In the genomic region with DNA sequence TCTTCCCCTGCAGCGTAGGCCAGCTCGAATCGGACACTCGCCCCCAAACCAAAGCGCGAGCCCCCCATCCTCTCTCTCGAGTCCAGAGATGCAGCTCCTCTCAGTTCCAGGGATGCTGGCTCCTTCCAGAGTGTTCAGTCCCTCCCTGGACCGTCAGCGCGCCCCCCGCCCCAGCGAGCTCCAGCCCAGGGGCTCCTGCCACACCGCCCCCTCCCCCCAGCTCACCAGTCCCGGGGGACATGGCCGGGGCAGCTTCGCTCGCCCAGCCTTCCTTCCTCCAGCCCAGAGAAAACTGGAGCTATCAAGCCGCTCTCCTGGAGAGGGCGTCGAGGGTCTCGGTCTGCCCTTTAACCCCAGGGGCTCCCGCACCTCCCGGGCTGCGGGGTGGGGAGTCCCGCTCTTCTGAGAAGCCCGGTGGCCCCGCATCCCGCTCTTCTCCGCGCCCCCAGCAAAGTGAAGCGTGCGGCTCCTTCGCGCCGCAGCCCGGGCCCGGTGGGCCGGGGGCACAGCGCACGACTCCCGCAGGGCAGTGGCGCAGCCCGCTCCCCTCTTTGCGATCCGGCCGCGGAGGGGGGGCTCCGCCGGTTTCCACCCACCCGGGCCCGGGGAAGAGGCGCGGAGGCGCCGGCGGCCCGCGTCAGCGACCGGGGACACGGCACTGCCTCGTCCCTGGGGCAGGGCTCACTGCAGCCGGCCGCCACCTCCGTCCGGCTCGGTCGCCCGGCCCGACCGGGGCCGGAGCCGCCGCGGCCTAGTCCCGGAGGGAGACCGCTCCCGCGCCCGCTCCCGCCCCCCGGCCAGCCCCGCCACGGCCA, we compare ENCODE assay signal across 8 cellular contexts. TPM values are rescaled to one million over a fixed set of nuclear protein-coding genes. Genes with fewer than 3 reads are reported as not detected.
DNase-seq lines count a peak whose midpoint lies in the region; ATAC-seq and TF ChIP-seq lines count a peak whose summit lies in the region.

No MANE protein-coding gene starts in this region.

- H3K27me3 ChIP-seq in RWPE2 (ENCODE audit: insufficient read depth, poor library complexity, severe bottlenecking) (no peaks in the 10 kb centered on the region), adipocyte (replicated peaks; ENCODE audit: control insufficient read depth, insufficient read depth, low read length) (no peaks in the 10 kb centered on the region), right atrium auricular region (no peaks in the 10 kb centered on the region)

- H3K9me3 ChIP-seq in RWPE2 (ENCODE audit: severe bottlenecking) (no peaks in the 10 kb centered on the region), adipocyte (ENCODE audit: control insufficient read depth, low read length) (no peaks in the 10 kb centered on the region), right atrium auricular region (no peaks in the 10 kb centered on the region)

- H3K27ac ChIP-seq in RWPE2 (ENCODE audit: poor library complexity, severe bottlenecking) = peak overlapping the region; percentile 71
- H3K27ac ChIP-seq in right atrium auricular region = peak overlapping the region; percentile 85 to 86

- peaks cover 40% of the 10 kb centered on the region for H3K36me3 ChIP-seq in RWPE2 (ENCODE audit: low read depth)
- peaks cover 17% of the 10 kb centered on the region for H3K36me3 ChIP-seq in adipocyte (ENCODE audit: control insufficient read depth, insufficient read depth, low read length, severe bottlenecking)
- H3K36me3 ChIP-seq in right atrium auricular region = no peaks in the 10 kb centered on the region

- H3K4me3 ChIP-seq in RWPE2 (ENCODE audit: severe bottlenecking) (peak overlapping the region; percentile 95), adipocyte (ENCODE audit: low read length) (peak overlapping the region; percentile 92), right atrium auricular region (peak overlapping the region; percentile 86 to 96)

- H3K4me1 ChIP-seq in RWPE2 (ENCODE audit: insufficient read depth, poor library complexity, severe bottlenecking) = peaks cover 10% of the 10 kb centered on the region
- H3K4me1 ChIP-seq in adipocyte (ENCODE audit: control insufficient read depth, insufficient read depth, low read length) = peaks cover 19% of the 10 kb centered on the region
- peaks cover 0 to 16% of the 10 kb centered on the region in 2 donors for H3K4me1 ChIP-seq in right atrium auricular region

- peak overlapping the region; percentile 93 for H3K9ac ChIP-seq in adipocyte (ENCODE audit: low read length)

- TF ChIP-seq CTCF in RWPE2 (IDR thresholded peaks at IDR 0.05; ENCODE audit: poor library complexity, severe bottlenecking) (no peak), right atrium auricular region (IDR thresholded peaks at IDR 0.05) (no peak)

- DNase-seq in stimulated activated naive CD4-positive, alpha-beta T cell (lab: John Stamatoyannopoulos, UW) = peak in 4 of 6 experiments; percentile 17 to 53 (median 34)
- no peak for DNase-seq in stimulated activated naive CD4-positive, alpha-beta T cell treated with Interleukin-2 at 50 U/mL for 16 hours (lab: John Stamatoyannopoulos, UW)
- DNase-seq in RWPE2 (ENCODE audit: low spot score) (no peak), adipocyte (ENCODE audit: low read depth) (peak; percentile 56), right atrium auricular region (ENCODE audit: low spot score) (no peak), putamen (ENCODE audit: low spot score) (peak; percentile 30), NCI-H2196 treated with DMSO at 0.1 percent for 48 hours (lab: John Stamatoyannopoulos, UW; ENCODE audit: unreplicated experiment) (no peak)

- ATAC-seq in HG02943 (IDR thresholded peaks at IDR 0.05; ENCODE audit: low read depth, unreplicated experiment) (peak; percentile 41), RWPE2 (ENCODE audit: low read depth) (peak; percentile 32)

RNA-seq across cellular contexts. Expression of a gene that starts 0.6 kb away (rescaled TPM):
- 10 to 100 TPM; 11.2 to 20.4 TPM for total RNA-seq in right atrium auricular region

RNA-seq across cellular contexts. Expression of a gene that starts 41.9 kb away (rescaled TPM):
- 10 to 100 TPM; 11.8 to 21.5 TPM for total RNA-seq in right atrium auricular region

Comparison
In these comparisons a context has a peak if more than half of its experiments do, and no peak if none do; other contexts are left out.
1. DNase-seq: peak in stimulated activated naive CD4-positive, alpha-beta T cell (4 of 6), adipocyte (single experiment) and putamen (single experiment); none in stimulated activated naive CD4-positive, alpha-beta T cell treated with Interleukin-2 at 50 U/mL for 16 hours (single experiment), RWPE2 (single experiment), right atrium auricular region (single experiment) and NCI-H2196 treated with DMSO at 0.1 percent for 48 hours (single experiment).
2. Peak in every context shown above with its lines, with median percentiles within 50 percentile points of each other: H3K4me3 ChIP-seq.